8 cellular contexts compared by ENCODE assay signal in the genomic region with DNA sequence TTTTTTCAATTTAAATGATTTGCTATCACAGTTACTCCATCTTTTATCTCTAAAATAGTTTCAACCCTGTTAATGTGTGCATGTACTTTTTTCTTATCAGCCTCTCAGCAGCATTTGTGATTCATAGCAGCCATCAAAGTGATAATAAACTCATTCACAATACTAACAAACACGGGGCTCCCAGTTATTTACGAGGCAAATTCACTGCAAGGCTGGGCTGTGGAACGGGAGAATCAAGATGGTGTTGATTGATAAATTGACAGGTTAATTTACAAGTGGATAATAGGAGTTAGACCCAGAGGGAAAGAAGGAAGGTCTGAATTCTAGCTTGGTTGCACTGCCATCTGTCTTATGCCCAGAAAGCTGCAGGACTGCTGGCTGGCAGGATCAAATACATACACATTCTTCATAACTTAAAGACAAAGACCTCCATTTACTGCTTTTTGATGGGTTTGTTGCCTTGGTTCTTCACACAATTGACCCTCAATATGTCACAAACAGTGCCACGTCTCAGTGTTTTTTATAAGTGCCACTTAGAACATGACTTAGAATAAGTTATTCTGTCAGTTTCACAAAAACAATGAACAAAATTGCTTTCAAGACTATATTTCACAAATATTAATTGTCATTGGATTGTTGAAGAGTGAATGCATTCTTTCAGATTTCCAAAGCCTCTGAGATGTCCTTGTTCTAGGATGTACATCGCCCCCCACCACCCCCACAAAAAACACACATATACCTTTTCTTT.
A peak's percentile ranks its signal among the peaks of the same experiment; 100 is the strongest.
DNase-seq lines count a peak whose midpoint lies in the region; ATAC-seq, FAIRE-seq and TF ChIP-seq lines count a peak whose summit lies in the region.

No MANE protein-coding gene starts in this region.

- no peak for TF ChIP-seq RAD21 in HepG2 (CRISPR knock-in tag; IDR thresholded peaks at IDR 0.05)

- H3K9me3 ChIP-seq in ascending aorta (no peaks in the 10 kb centered on the region), HepG2 (ENCODE audit: low read length) (no peaks in the 10 kb centered on the region)

- H3K4me1 ChIP-seq in ascending aorta (no peaks in the 10 kb centered on the region), HepG2 (ENCODE audit: insufficient read depth, low read length) (no peaks in the 10 kb centered on the region)

- CTCF ChIA-PET in HepG2 (lab: Yijun Ruan, JAX; ENCODE audit: low intra/inter-chr PET ratio, low total read pairs): no interaction called here

- H3K27me3 ChIP-seq in ascending aorta: no peaks in the 10 kb centered on the region
- no peaks in the 10 kb centered on the region; a peak in 1 of 5 replicates for H3K27me3 ChIP-seq in HepG2 (ENCODE audit: control insufficient read depth in 1 of 2, insufficient read depth in 2 of 2, low read length in 2 of 2)

- peak; percentile 20 for DNase-seq in GM10266 (ENCODE audit: extremely low spot score)
- DNase-seq in NAMALWA (ENCODE audit: low spot score): peak; percentile 12
- no peak for DNase-seq in ascending aorta (ENCODE audit: low spot score in 2 of 2)
- DNase-seq in HepG2 (ENCODE audit: low spot score): no peak
- no peak for DNase-seq in activated CD8-positive, alpha-beta memory T cell treated with anti-CD3 and anti-CD28 coated beads, Interleukin-2, amount 50 U/mL, for 48 hours
- no peak for DNase-seq in NCI-H1048 (lab: John Stamatoyannopoulos, UW)
- DNase-seq in stimulated activated CD4-positive, alpha-beta T cell treated with anti-CD3 and anti-CD28 coated beads, Interleukin-15, amount 100 ng/mL, for 24 hours: no peak

- no peak for TF ChIP-seq EP300 in HepG2 (IDR thresholded peaks at IDR 0.05; ENCODE audit: low read depth in 2 of 2, low read length in 2 of 2)
- no peak for TF ChIP-seq EP300 in HepG2 (CRISPR knock-in tag; IDR thresholded peaks at IDR 0.05; ENCODE audit: borderline replicate concordance)

- H3K27ac ChIP-seq in ascending aorta (no peak overlapping the region), HepG2 (ENCODE audit: extremely low read length, insufficient read depth, low read length) (no peak overlapping the region)

- BruUV-seq in HepG2 (replicated peaks; lab: Mats Ljungman, UMichigan): no TSS peak

- H2AFZ ChIP-seq in HepG2 (ENCODE audit: low read length): no peak overlapping the region

- H3K4me3 ChIP-seq in ascending aorta (no peak overlapping the region), HepG2 (replicated peaks in 1 of 3; ENCODE audit: insufficient read depth in 1 of 3, low read depth in 2 of 3, low read length in 3 of 3) (no peak overlapping the region)

- peak; percentile 51 for TF ChIP-seq CTCF in GM10266 (IDR thresholded peaks at IDR 0.05; ENCODE audit: control insufficient read depth, insufficient read depth, low read depth, missing control alignments)
- peak in 2 of 3 experiments; percentile 27 to 55 for TF ChIP-seq CTCF in ascending aorta (IDR thresholded peaks at IDR 0.05)
- peak; percentile 56 for TF ChIP-seq CTCF in HepG2 (CRISPR knock-in tag; IDR thresholded peaks at IDR 0.05)

- intact Hi-C loops in ascending aorta (cut with DNase I): no loop called here
- intact Hi-C loops in HepG2 (cut with micrococcal nuclease; ENCODE audit: unreplicated experiment): no loop called here

- under 1% methylated on average over 5 of the region's 5 CpGs for WGBS in HepG2 (ENCODE audit: low lambda C conversion rate)

- FAIRE-seq in HepG2 (lab: Jason Lieb, UNC): no peak

- H3K4me2 ChIP-seq in HepG2 (ENCODE audit: low read depth, low read length): no peak overlapping the region

- H3K9ac ChIP-seq in HepG2 (ENCODE audit: insufficient read depth, low read depth, low read length): no peak overlapping the region

- no peaks in the 10 kb centered on the region for H3K36me3 ChIP-seq in ascending aorta
- H3K36me3 ChIP-seq in HepG2 (replicated peaks in 1 of 2; ENCODE audit: control insufficient read depth in 1 of 2, insufficient read depth in 2 of 2, low read length in 2 of 2): no peaks in the 10 kb centered on the region

- no peak for TF ChIP-seq POLR2A in HepG2 (IDR thresholded peaks at IDR 0.05; ENCODE audit: insufficient read depth in 1 of 2, low read depth in 2 of 2, low read length in 2 of 2)

- POLR2A ChIA-PET in HepG2 (lab: Yijun Ruan, JAX): no interaction called here

- no peaks in the 10 kb centered on the region for H3K79me2 ChIP-seq in HepG2 (ENCODE audit: insufficient read depth, low read length)

- no peaks in the 10 kb centered on the region for H4K20me1 ChIP-seq in HepG2 (ENCODE audit: insufficient read depth, low read length)

- in situ Hi-C loops in HepG2 (cut with HindIII; ENCODE audit: extremely low pct_ligation_motif_present, low pct_unique_long_range_greater_than_20kb): loop anchor here (10.0 kb wide), 1 partner anchor 559 kb away; a partner anchor contains a TSS

- peak; percentile 55; the same call in 2 of the 3 replicates for ATAC-seq in HepG2
- no peak for ATAC-seq in HG03457 (IDR thresholded peaks at IDR 0.05; ENCODE audit: unreplicated experiment)

TF ChIP-seq in HepG2, 621 proteins besides CTCF, POLR2A, EP300 and RAD21:
- TF ChIP-seq STAG1 (CRISPR knock-in tag; IDR thresholded peaks at IDR 0.05): peak; percentile 62
- peak; percentile 11; the same call in 1 of the 2 replicates for TF ChIP-seq SMC3 (IDR thresholded peaks at IDR 0.05; ENCODE audit: low read length)
- no peak for TF ChIP-seq ZNF230 (CRISPR knock-in tag; IDR thresholded peaks at IDR 0.05)

Comparison
In these comparisons a context has a peak if more than half of its experiments do, and no peak if none do; other contexts are left out.
1. DNase-seq: peak in GM10266 (single experiment) and NAMALWA (single experiment); none in ascending aorta (0 of 2), HepG2 (single experiment), activated CD8-positive, alpha-beta memory T cell treated with anti-CD3 and anti-CD28 coated beads, Interleukin-2, amount 50 U/mL, for 48 hours (single experiment), NCI-H1048 (single experiment) and stimulated activated CD4-positive, alpha-beta T cell treated with anti-CD3 and anti-CD28 coated beads, Interleukin-15, amount 100 ng/mL, for 24 hours (single experiment).
2. Peak in every context shown above with its lines, with median percentiles within 50 percentile points of each other: CTCF ChIP-seq.